8 cellular contexts compared by ENCODE assay signal in genomic region chr9:137606734-137607138, GRCh38. TPM values are rescaled to one million over a fixed set of nuclear protein-coding genes. Genes with fewer than 3 reads are reported as not detected.
A peak's percentile ranks its signal among the peaks of the same experiment; 100 is the strongest.
DNase-seq lines count a peak whose midpoint lies in the region; ATAC-seq lines count a peak whose summit lies in the region.

No MANE protein-coding gene starts in this region.

- peak overlapping the region in 1 of 3 donors; percentile 58 for H3K27ac Mint-ChIP-seq in IgD-negative memory B cell
- peak overlapping the region in 2 of 6 donors; percentile 65 for H3K27ac Mint-ChIP-seq in naive B cell

- H3K4me3 ChIP-seq in ACC112 (ENCODE audit: low read depth, low read length): peak overlapping the region; percentile 98
- H3K4me3 ChIP-seq in effector memory CD4-positive, alpha-beta T cell (ENCODE audit: insufficient read depth, low read depth, low read length, poor library complexity, severe bottlenecking): peak overlapping the region; percentile 60

- no peaks in the 10 kb centered on the region for H3K9me3 Mint-ChIP-seq in IgD-negative memory B cell
- H3K9me3 Mint-ChIP-seq in naive B cell: no peaks in the 10 kb centered on the region

- H3K79me2 ChIP-seq in ACC112 (ENCODE audit: control insufficient read depth, insufficient read depth, low read length, unreplicated experiment): peaks cover 5% of the 10 kb centered on the region

- H3K27me3 Mint-ChIP-seq in IgD-negative memory B cell (no peaks in the 10 kb centered on the region), naive B cell (no peaks in the 10 kb centered on the region)

- H3K4me1 Mint-ChIP-seq in IgD-negative memory B cell (peaks cover 8 to 20% (median 10%) of the 10 kb centered on the region in 3 donors), naive B cell (peaks cover 19 to 46% (median 32%) of the 10 kb centered on the region in 3 donors)

- H3K36me3 ChIP-seq in ACC112 (ENCODE audit: insufficient read depth, low read length): no peaks in the 10 kb centered on the region
- H3K36me3 ChIP-seq in effector memory CD4-positive, alpha-beta T cell (ENCODE audit: control insufficient read depth, insufficient read depth, low read length): no peaks in the 10 kb centered on the region

- no peak for DNase-seq in effector memory CD4-positive, alpha-beta T cell
- DNase-seq in naive B cell (no peak), NCI-H1417 treated with DMSO at 0.1 percent for 48 hours (lab: John Stamatoyannopoulos, UW) (no peak)
- no peak for DNase-seq in stimulated activated CD4-positive, alpha-beta T cell treated with anti-CD3 and anti-CD28 coated beads, Interleukin-4, amount 100 ng/mL, for 1 hour

- no peaks in the 10 kb centered on the region for H3K27me3 ChIP-seq in ACC112 (ENCODE audit: insufficient read depth, low read length)
- H3K27me3 ChIP-seq in effector memory CD4-positive, alpha-beta T cell (replicated peaks; ENCODE audit: control insufficient read depth, insufficient read depth, low read length, poor library complexity, severe bottlenecking): no peaks in the 10 kb centered on the region

- H3K36me3 Mint-ChIP-seq in IgD-negative memory B cell: peaks cover 4% of the 10 kb centered on the region
- H3K36me3 Mint-ChIP-seq in naive B cell: no peaks in the 10 kb centered on the region

- H3K4me3 Mint-ChIP-seq in IgD-negative memory B cell (peak overlapping the region; percentile 82 to 87 (median 84)), naive B cell (peak overlapping the region; percentile 71 to 93 (median 82))

- H3K4me1 ChIP-seq in ACC112 (ENCODE audit: control insufficient read depth, insufficient read depth, low read length, unreplicated experiment): peaks cover 17% of the 10 kb centered on the region
- H3K4me1 ChIP-seq in effector memory CD4-positive, alpha-beta T cell (ENCODE audit: control insufficient read depth, insufficient read depth, low read length, poor library complexity, severe bottlenecking): peaks cover 20% of the 10 kb centered on the region

- no peak for ATAC-seq in naive B cell (ENCODE audit: low read depth in 2 of 2)
- ATAC-seq in GM19397 (IDR thresholded peaks at IDR 0.05; ENCODE audit: unreplicated experiment): no peak
- no peak for ATAC-seq in HG03045 (IDR thresholded peaks at IDR 0.05; ENCODE audit: unreplicated experiment)

- H3K9me3 ChIP-seq in effector memory CD4-positive, alpha-beta T cell (ENCODE audit: control insufficient read depth, low read length): no peaks in the 10 kb centered on the region

- H3K27ac ChIP-seq in ACC112 (ENCODE audit: low read depth, low read length): no peak overlapping the region
- H3K27ac ChIP-seq in effector memory CD4-positive, alpha-beta T cell (ENCODE audit: insufficient read depth, low read length, poor library complexity, severe bottlenecking): peak overlapping the region; percentile 67

- H2AFZ ChIP-seq in ACC112 (ENCODE audit: low read length, unreplicated experiment): no peak overlapping the region

RNA-seq across cellular contexts. Expression of gene ARRDC1, which starts 1.2 kb away (rescaled TPM):
- polyA plus RNA-seq in IgD-negative memory B cell (49.2 TPM), naive B cell (ENCODE audit: low read depth in 6 of 6) (10 to 100 TPM; 30.3 to 65.5 (median 40.0) TPM)

RNA-seq across cellular contexts. Expression of gene EHMT1, which starts 12.1 kb away (rescaled TPM):
- polyA plus RNA-seq in IgD-negative memory B cell (39.1 TPM), naive B cell (ENCODE audit: low read depth in 6 of 6) (10 to 100 TPM in 5 of 6 donors, 1 to 10 TPM in 1; 6.7 to 45.0 (median 31.5) TPM)

RNA-seq across cellular contexts. Expression of gene ZMYND19, which starts 16.4 kb away (rescaled TPM):
- 8.8 TPM for polyA plus RNA-seq in IgD-negative memory B cell
- 10 to 100 TPM in 1 of 6 donors, 1 to 10 TPM in 5; 4.2 to 13.3 (median 7.2) TPM for polyA plus RNA-seq in naive B cell (ENCODE audit: low read depth in 6 of 6)

RNA-seq across cellular contexts. Expression of gene DPH7, which starts 28.0 kb away (rescaled TPM):
- 38.3 TPM for polyA plus RNA-seq in IgD-negative memory B cell
- 10 to 100 TPM; 19.1 to 53.9 (median 32.6) TPM for polyA plus RNA-seq in naive B cell (ENCODE audit: low read depth in 6 of 6)

RNA-seq across cellular contexts. Expression of gene MRPL41, which starts 55.1 kb away (rescaled TPM):
- polyA plus RNA-seq in IgD-negative memory B cell (44.9 TPM), naive B cell (ENCODE audit: low read depth in 6 of 6) (10 to 100 TPM; 13.7 to 21.6 (median 19.9) TPM)
